In the genomic region with DNA sequence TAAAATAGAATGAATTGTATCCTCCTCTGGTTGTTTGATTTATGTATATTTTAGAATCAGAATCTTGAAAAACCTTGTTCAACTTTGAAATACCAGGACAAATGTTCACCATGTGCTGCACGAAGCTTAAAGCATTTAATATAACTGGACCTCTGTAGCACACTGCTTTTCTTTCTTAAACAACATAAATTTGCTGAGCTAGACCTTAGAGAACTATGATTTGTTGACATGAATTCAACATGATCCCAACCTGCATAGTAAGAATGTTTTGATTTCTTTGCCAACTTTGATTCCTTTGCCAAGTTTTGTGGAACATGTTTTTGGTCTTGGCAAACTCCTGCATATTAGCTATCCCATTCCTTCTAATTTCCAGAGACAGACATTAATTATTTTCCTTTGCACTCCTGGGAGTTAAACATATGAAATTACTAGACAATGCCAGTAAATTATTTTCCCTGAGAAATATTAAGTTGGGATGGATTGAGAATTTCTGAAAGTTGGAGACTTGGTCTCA, we compare ENCODE assay signal across 21 cellular contexts.
A peak's percentile ranks its signal among the peaks of the same experiment; 100 is the strongest.
DNase-seq lines count a peak whose midpoint lies in the region; ATAC-seq, FAIRE-seq and TF ChIP-seq lines count a peak whose summit lies in the region.
"Had no signal": no experiment of that assay in that cellular context is flagged by ENCODE, and none has a peak within 500 bp of the region (broad histone marks: within the 10 kb centered on the region; RNA-seq: fewer than 3 reads in every experiment).

No MANE protein-coding gene starts in this region.

- peak; percentile 79 for ATAC-seq in omental fat pad (ENCODE audit: low FRiP score)
- ATAC-seq: CD8-positive, alpha-beta T cell had no signal

- no peaks in the 10 kb centered on the region for H3K4me1 Mint-ChIP-seq in astrocyte (ENCODE audit: low read depth, unreplicated experiment)

- no peak for DNase-seq in H54 (ENCODE audit: insufficient read length, low spot score)
- DNase-seq in astrocyte (ENCODE audit: low read depth): peak; percentile 3
- DNase-seq in fibroblast of gingiva (ENCODE audit: low read depth): peak; percentile 40
- DNase-seq in omental fat pad (ENCODE audit: low spot score): no peak
- DNase-seq in NCI-H748 treated with DMSO at 0.1 percent for 48 hours (lab: John Stamatoyannopoulos, UW): no peak
- DNase-seq in occipital lobe (lab: John Stamatoyannopoulos, UW): no peak
- no peak for DNase-seq in vagina (ENCODE audit: extremely low spot score in 2 of 2)
- no peak for DNase-seq in GM12892 (ENCODE audit: insufficient read length)
- DNase-seq: Calu3; CD8-positive, alpha-beta T cell; GF-D8; HFFc6; KBM-7; MV-4-11; NCI-H1694 treated with DMSO at 0.1 percent for 48 hours; NCI-H2107; NCI-H524; SIG-M5 had no signal

- no peak overlapping the region for H3K4me3 Mint-ChIP-seq in astrocyte (ENCODE audit: unreplicated experiment)
- H3K4me3 Mint-ChIP-seq: CD8-positive, alpha-beta T cell; HFFc6 had no signal

- FAIRE-seq in H54 (lab: Jason Lieb, UNC) (peak; percentile 6), astrocyte (lab: Jason Lieb, UNC) (no peak), GM12892 (lab: Jason Lieb, UNC) (no peak)
- FAIRE-seq: A204.1 had no signal

- intact Hi-C loops in vagina (cut with DNase I): no loop called here

- no peaks in the 10 kb centered on the region for H3K36me3 Mint-ChIP-seq in astrocyte (ENCODE audit: low read depth, unreplicated experiment)
- H3K36me3 Mint-ChIP-seq: CD8-positive, alpha-beta T cell had no signal

- TF ChIP-seq CTCF in astrocyte (IDR thresholded peaks at IDR 0.05; ENCODE audit: insufficient read depth, low read depth, low read length) (no peak), omental fat pad (IDR thresholded peaks at IDR 0.05) (no peak), vagina (IDR thresholded peaks at IDR 0.05) (no peak)

- H4K20me1 ChIP-seq in astrocyte (ENCODE audit: insufficient read depth, low read length): no peaks in the 10 kb centered on the region
- H4K20me1 ChIP-seq: BLaER1 had no signal

- H3K27ac Mint-ChIP-seq in astrocyte (ENCODE audit: unreplicated experiment): no peak overlapping the region
- H3K27ac Mint-ChIP-seq: CD8-positive, alpha-beta T cell; HFFc6 had no signal

- no peaks in the 10 kb centered on the region for H3K4me1 ChIP-seq in astrocyte (ENCODE audit: insufficient read depth, low read length)
- no peaks in the 10 kb centered on the region for H3K4me1 ChIP-seq in vagina
- H3K4me1 ChIP-seq: BLaER1 had no signal

- no peaks in the 10 kb centered on the region for H3K79me2 ChIP-seq in astrocyte (ENCODE audit: insufficient read depth, low read length)

- TF ChIP-seq POLR2A in H54 (IDR thresholded peaks at IDR 0.05; ENCODE audit: low read depth, low read length) (no peak), vagina (IDR thresholded peaks at IDR 0.05) (no peak), GM12892 (IDR thresholded peaks at IDR 0.05; ENCODE audit: low read depth, low read length) (no peak)

- no peak overlapping the region for H3K9ac ChIP-seq in astrocyte (ENCODE audit: low read length)
- H3K9ac ChIP-seq: BLaER1 had no signal

- no peak overlapping the region for H3K4me3 ChIP-seq in astrocyte (ENCODE audit: insufficient read depth, low read depth, low read length)
- H3K4me3 ChIP-seq in vagina: no peak overlapping the region
- H3K4me3 ChIP-seq: BLaER1 had no signal

- H3K9me3 Mint-ChIP-seq in astrocyte (ENCODE audit: unreplicated experiment): no peaks in the 10 kb centered on the region

- no peaks in the 10 kb centered on the region for H3K9me3 ChIP-seq in astrocyte (ENCODE audit: insufficient read depth, low read depth, low read length)
- H3K9me3 ChIP-seq in vagina: no peaks in the 10 kb centered on the region
- H3K9me3 ChIP-seq: BLaER1 had no signal

- no peak overlapping the region for H3K4me2 ChIP-seq in astrocyte (ENCODE audit: low read length)
- H3K4me2 ChIP-seq: BLaER1 had no signal

- H3K27ac ChIP-seq in astrocyte (ENCODE audit: low read depth, low read length) (no peak overlapping the region), vagina (no peak overlapping the region)
- H3K27ac ChIP-seq: BLaER1, RWPE1 had no signal

- H3K36me3 ChIP-seq in astrocyte (ENCODE audit: insufficient read depth, low read length): no peaks in the 10 kb centered on the region
- H3K36me3 ChIP-seq in vagina: no peaks in the 10 kb centered on the region
- H3K36me3 ChIP-seq: BLaER1 had no signal

- no peak overlapping the region for H2AFZ ChIP-seq in astrocyte (ENCODE audit: low read depth, low read length)

- no peaks in the 10 kb centered on the region for H3K27me3 ChIP-seq in astrocyte (ENCODE audit: insufficient read depth, low read length)
- no peaks in the 10 kb centered on the region for H3K27me3 ChIP-seq in vagina
- H3K27me3 ChIP-seq: BLaER1 had no signal

- no peaks in the 10 kb centered on the region for H3K27me3 Mint-ChIP-seq in astrocyte (ENCODE audit: low read depth, unreplicated experiment)

Comparison
In these comparisons a context has a peak if more than half of its experiments do, and no peak if none do; other contexts are left out.
1. DNase-seq: peak in astrocyte (single experiment) and fibroblast of gingiva (single experiment); none in H54 (single experiment), omental fat pad (single experiment), NCI-H748 treated with DMSO at 0.1 percent for 48 hours (single experiment), occipital lobe (single experiment), vagina (0 of 2) and GM12892 (single experiment).